1 cellular context compared by ENCODE assay signal in the genomic region with DNA sequence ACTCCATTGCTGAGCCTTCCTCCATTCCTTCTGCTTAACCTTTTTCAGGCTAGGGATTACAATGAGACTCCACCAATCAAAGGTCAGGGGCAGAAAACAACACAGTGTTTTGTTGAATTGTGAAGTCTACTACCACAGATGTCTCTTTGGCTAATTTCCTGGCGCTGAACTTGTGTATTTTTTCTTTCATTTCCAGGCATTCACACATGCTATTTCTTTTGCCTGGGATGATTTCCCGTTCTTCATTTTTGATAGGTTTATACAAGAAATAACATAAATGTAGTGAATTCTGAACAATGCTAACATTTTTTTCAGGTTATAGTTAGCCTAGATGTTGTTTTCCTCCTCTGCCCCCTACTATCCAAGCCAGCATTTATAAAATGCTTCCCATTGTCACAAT.
TF ChIP-seq lines count a peak whose summit lies in the region.

No MANE protein-coding gene starts in this region.

TF ChIP-seq in H1, 55 proteins besides CTCF, POLR2A, EP300 and RAD21 (continued from another document):
- no peak for TF ChIP-seq NRF1 (IDR thresholded peaks at IDR 0.05; ENCODE audit: low read depth, low read length)
- TF ChIP-seq POLR2AphosphoS5 (IDR thresholded peaks at IDR 0.05; ENCODE audit: low read depth, low read length): no peak
- TF ChIP-seq EZH2 (IDR thresholded peaks at IDR 0.05; ENCODE audit: low read depth, low read length, severe bottlenecking): no peak
- TF ChIP-seq, protein P1, sequence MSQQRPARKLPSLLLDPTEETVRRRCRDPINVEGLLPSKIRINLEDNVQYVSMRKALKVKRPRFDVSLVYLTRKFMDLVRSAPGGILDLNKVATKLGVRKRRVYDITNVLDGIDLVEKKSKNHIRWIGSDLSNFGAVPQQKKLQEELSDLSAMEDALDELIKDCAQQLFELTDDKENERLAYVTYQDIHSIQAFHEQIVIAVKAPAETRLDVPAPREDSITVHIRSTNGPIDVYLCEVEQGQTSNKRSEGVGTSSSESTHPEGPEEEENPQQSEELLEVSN (IDR thresholded peaks at IDR 0.05): no peak
- no peak for TF ChIP-seq MAFK (IDR thresholded peaks at IDR 0.05; ENCODE audit: low read depth, low read length)
- TF ChIP-seq, protein P2, sequence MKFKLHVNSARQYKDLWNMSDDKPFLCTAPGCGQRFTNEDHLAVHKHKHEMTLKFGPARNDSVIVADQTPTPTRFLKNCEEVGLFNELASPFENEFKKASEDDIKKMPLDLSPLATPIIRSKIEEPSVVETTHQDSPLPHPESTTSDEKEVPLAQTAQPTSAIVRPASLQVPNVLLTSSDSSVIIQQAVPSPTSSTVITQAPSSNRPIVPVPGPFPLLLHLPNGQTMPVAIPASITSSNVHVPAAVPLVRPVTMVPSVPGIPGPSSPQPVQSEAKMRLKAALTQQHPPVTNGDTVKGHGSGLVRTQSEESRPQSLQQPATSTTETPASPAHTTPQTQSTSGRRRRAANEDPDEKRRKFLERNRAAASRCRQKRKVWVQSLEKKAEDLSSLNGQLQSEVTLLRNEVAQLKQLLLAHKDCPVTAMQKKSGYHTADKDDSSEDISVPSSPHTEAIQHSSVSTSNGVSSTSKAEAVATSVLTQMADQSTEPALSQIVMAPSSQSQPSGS (IDR thresholded peaks at IDR 0.05; ENCODE audit: low read length): no peak
- no peak for TF ChIP-seq SIX5 (IDR thresholded peaks at IDR 0.05; ENCODE audit: low read depth, low read length)
- TF ChIP-seq NANOG (IDR thresholded peaks at IDR 0.05; ENCODE audit: insufficient read depth, low read depth, low read length, poor library complexity, severe bottlenecking): no peak
- no peak for TF ChIP-seq PHF8 (conservative IDR thresholded peaks at IDR 0.05; ENCODE audit: low read depth, low read length)
- TF ChIP-seq CHD1 (IDR thresholded peaks at IDR 0.05; ENCODE audit: low read depth, low read length): no peak
- TF ChIP-seq SIN3A (conservative IDR thresholded peaks at IDR 0.05 in 1 of 2, IDR thresholded peaks at IDR 0.05 in 1 of 2; ENCODE audit: low read depth in 1 of 2, low read length in 2 of 2): no peak
- no peak for TF ChIP-seq TCF12 (IDR thresholded peaks at IDR 0.05; ENCODE audit: low read depth, low read length)
- TF ChIP-seq RFX5 (IDR thresholded peaks at IDR 0.05; ENCODE audit: borderline replicate concordance, low read depth, low read length): no peak
- TF ChIP-seq FOSL1 (IDR thresholded peaks at IDR 0.05; ENCODE audit: insufficient read depth, low read depth, low read length): no peak
- no peak for TF ChIP-seq ASH2L (IDR thresholded peaks at IDR 0.05; ENCODE audit: low read length)
